ENCODE assay signal across 1 cellular context in genomic region chr10:36277459-36277858, GRCh38.
TF ChIP-seq lines count a peak whose summit lies in the region.

No MANE protein-coding gene starts in this region.

TF ChIP-seq in HEK293, 187 proteins besides CTCF, POLR2A, EP300 and RAD21:
- TF ChIP-seq PRDM10 (tag by site-specific recombination; IDR thresholded peaks at IDR 0.05) (no peak), ZFP3 (tag by site-specific recombination; IDR thresholded peaks at IDR 0.05; ENCODE audit: low read depth) (no peak), ZNF707 (tag by site-specific recombination; IDR thresholded peaks at IDR 0.05) (no peak), ZNF366 (tag by site-specific recombination; conservative IDR thresholded peaks at IDR 0.05) (peak; percentile 62), PRDM1 (tag by site-specific recombination; IDR thresholded peaks at IDR 0.05) (peak; percentile 61)
